17 cellular contexts compared by ENCODE assay signal in the genomic region with DNA sequence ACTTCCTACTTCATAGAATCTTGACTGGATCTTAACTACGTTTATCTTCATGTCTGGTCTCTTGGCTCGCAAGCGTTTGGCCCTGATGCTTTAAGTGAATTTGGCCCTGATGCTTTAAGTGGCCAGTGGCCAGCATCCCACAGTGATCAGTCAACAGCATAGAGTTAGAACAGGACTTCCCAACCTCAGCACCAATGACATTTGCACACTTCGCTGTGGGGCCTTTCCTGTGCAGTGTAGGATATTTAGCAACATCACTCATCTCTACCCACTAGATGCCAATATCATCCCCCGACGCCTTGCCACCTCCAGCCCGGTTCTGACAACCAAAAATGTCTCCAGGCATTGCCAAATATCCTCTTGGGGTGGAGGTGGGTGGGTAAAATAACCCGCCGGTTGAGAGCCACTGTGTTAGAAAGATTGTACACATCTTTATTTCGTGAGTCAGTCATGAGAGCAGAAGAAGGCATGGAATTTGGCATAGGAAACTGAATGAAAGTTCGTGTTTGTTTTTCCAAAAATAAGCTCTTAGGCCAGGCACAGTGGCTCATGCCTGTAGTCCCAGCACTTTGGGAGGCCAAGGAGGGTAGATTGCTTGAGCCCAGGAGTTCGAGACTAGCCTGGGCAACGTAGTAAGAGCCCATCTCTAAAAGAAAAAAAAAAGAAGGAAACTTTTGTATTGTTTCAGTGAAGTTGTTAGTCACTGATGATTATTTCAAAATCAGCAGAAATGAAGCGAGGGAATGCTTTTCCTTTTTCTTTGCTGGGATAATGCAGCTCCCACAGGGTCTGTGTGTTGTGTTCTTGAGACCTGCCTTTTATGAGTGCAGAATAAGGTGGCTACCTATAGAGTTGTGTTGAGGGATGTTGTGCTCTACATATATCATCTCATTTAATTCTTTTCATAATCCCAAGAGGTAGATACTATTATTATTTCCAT. TPM values are rescaled to one million over a fixed set of nuclear protein-coding genes. Genes with fewer than 3 reads are reported as not detected.
DNase-seq lines count a peak whose midpoint lies in the region; ATAC-seq and TF ChIP-seq lines count a peak whose summit lies in the region.
"Had no signal": no experiment of that assay in that cellular context is flagged by ENCODE, and none has a peak within 500 bp of the region (broad histone marks: within the 10 kb centered on the region; RNA-seq: fewer than 3 reads in every experiment).

No MANE protein-coding gene starts in this region.

- TF ChIP-seq CTCF in gastroesophageal sphincter (IDR thresholded peaks at IDR 0.05) (no peak), upper lobe of left lung (IDR thresholded peaks at IDR 0.05) (no peak)

- TF ChIP-seq POLR2A in gastroesophageal sphincter (IDR thresholded peaks at IDR 0.05) (no peak), upper lobe of left lung (IDR thresholded peaks at IDR 0.05) (no peak)

- no peaks in the 10 kb centered on the region for H3K36me3 ChIP-seq in gastroesophageal sphincter
- H3K36me3 ChIP-seq in upper lobe of left lung = no peaks in the 10 kb centered on the region
- H3K36me3 ChIP-seq: adrenal gland had no signal

- H3K27me3 ChIP-seq in gastroesophageal sphincter = no peaks in the 10 kb centered on the region
- no peaks in the 10 kb centered on the region for H3K27me3 ChIP-seq in upper lobe of left lung
- H3K27me3 ChIP-seq: adrenal gland had no signal

- WGBS in gastroesophageal sphincter (ENCODE audit: low coverage in 1 of 2), 2 donors = 50 to 52% methylated on average over 10 to 11 of the region's 14 CpGs
- WGBS in upper lobe of left lung, 2 donors = 56 to 68% methylated on average over 14 of the region's 14 CpGs

- no peaks in the 10 kb centered on the region for H3K9me3 ChIP-seq in gastroesophageal sphincter
- H3K9me3 ChIP-seq in upper lobe of left lung = no peaks in the 10 kb centered on the region
- H3K9me3 ChIP-seq: adrenal gland had no signal

- DNase-seq in activated naive CD4-positive, alpha-beta T cell treated with anti-CD3 and anti-CD28 coated beads, Interleukin-2, amount 10 ng/mL, durations not matched to agents 7 days and 5 days = no peak
- no peak for DNase-seq in upper lobe of left lung
- DNase-seq in superior temporal gyrus (ENCODE audit: extremely low spot score) = no peak
- no peak for DNase-seq in left colon
- DNase-seq: ACHN; activated CD8-positive, alpha-beta memory T cell treated with anti-CD3 and anti-CD28 coated beads, Interleukin-2, amount 10 ng/mL, durations not matched to agents 7 days and 5 days; GDM1; NCI-H526 treated with DMSO at 0.1 percent for 48 hours; posterior cingulate gyrus had no signal

- peak overlapping the region in 2 of 4 donors; percentile 13 to 58 for H3K27ac ChIP-seq in gastroesophageal sphincter
- peak overlapping the region in 2 of 4 donors; percentile 48 to 52 for H3K27ac ChIP-seq in upper lobe of left lung

- H3K36me3 Mint-ChIP-seq in activated naive CD4-positive, alpha-beta T cell treated with anti-CD3 and anti-CD28 coated beads, Interleukin-2, amount 50 U/mL, for 24 hours = no peaks in the 10 kb centered on the region
- no peaks in the 10 kb centered on the region for H3K36me3 Mint-ChIP-seq in activated naive CD4-positive, alpha-beta T cell treated with anti-CD3 and anti-CD28 coated beads, Interleukin-2, amount 10 ng/mL, durations not matched to agents 7 days and 5 days
- H3K36me3 Mint-ChIP-seq: activated CD8-positive, alpha-beta memory T cell treated with anti-CD3 and anti-CD28 coated beads, Interleukin-2, amount 10 ng/mL, durations not matched to agents 7 days and 5 days had no signal

- H3K27me3 Mint-ChIP-seq in activated naive CD4-positive, alpha-beta T cell treated with anti-CD3 and anti-CD28 coated beads, Interleukin-2, amount 50 U/mL, for 24 hours = no peaks in the 10 kb centered on the region
- H3K27me3 Mint-ChIP-seq in activated naive CD4-positive, alpha-beta T cell treated with anti-CD3 and anti-CD28 coated beads, Interleukin-2, amount 10 ng/mL, durations not matched to agents 7 days and 5 days = no peaks in the 10 kb centered on the region

- TF ChIP-seq EP300 in gastroesophageal sphincter (IDR thresholded peaks at IDR 0.05) (no peak), upper lobe of left lung (IDR thresholded peaks at IDR 0.05) (no peak)

- H3K4me3 Mint-ChIP-seq in activated naive CD4-positive, alpha-beta T cell treated with anti-CD3 and anti-CD28 coated beads, Interleukin-2, amount 50 U/mL, for 24 hours = no peak overlapping the region
- no peak overlapping the region for H3K4me3 Mint-ChIP-seq in activated naive CD4-positive, alpha-beta T cell treated with anti-CD3 and anti-CD28 coated beads, Interleukin-2, amount 10 ng/mL, durations not matched to agents 7 days and 5 days
- H3K4me3 Mint-ChIP-seq: activated CD8-positive, alpha-beta memory T cell treated with anti-CD3 and anti-CD28 coated beads, Interleukin-2, amount 10 ng/mL, durations not matched to agents 7 days and 5 days; T-helper 2 cell treated with Interferon-gamma antibody and Interleukin-4, amounts not matched to agents 5 μg/mL and 100 μg/mL, for 36 hours had no signal

- intact Hi-C loops in left colon (cut with DNase I, micrococcal nuclease) = no loop called here

- H3K4me3 ChIP-seq in gastroesophageal sphincter (no peak overlapping the region), upper lobe of left lung (no peak overlapping the region)
- H3K4me3 ChIP-seq: adrenal gland had no signal

- ATAC-seq in SK-N-SH treated with all-trans-retinoic acid at 6 μM for 48 hours = peak; percentile 81
- peak; percentile 69 for ATAC-seq in gastroesophageal sphincter
- ATAC-seq in upper lobe of left lung (ENCODE audit: low FRiP score in 2 of 2) = peak; percentile 26 to 40
- no peak for ATAC-seq in HG03095 (IDR thresholded peaks at IDR 0.05; ENCODE audit: unreplicated experiment)
- no peak for ATAC-seq in left colon
- ATAC-seq: activated CD8-positive, alpha-beta memory T cell treated with anti-CD3 and anti-CD28 coated beads, Interleukin-2, amount 10 ng/mL, durations not matched to agents 7 days and 5 days had no signal

- H3K4me1 ChIP-seq in gastroesophageal sphincter (peaks cover 0 to 9% (median 4%) of the 10 kb centered on the region in 3 donors), upper lobe of left lung (peaks cover 0 to 4% (median 0%) of the 10 kb centered on the region in 4 donors)

- H3K9me3 Mint-ChIP-seq in activated naive CD4-positive, alpha-beta T cell treated with anti-CD3 and anti-CD28 coated beads, Interleukin-2, amount 50 U/mL, for 24 hours = no peaks in the 10 kb centered on the region
- no peaks in the 10 kb centered on the region for H3K9me3 Mint-ChIP-seq in activated naive CD4-positive, alpha-beta T cell treated with anti-CD3 and anti-CD28 coated beads, Interleukin-2, amount 10 ng/mL, durations not matched to agents 7 days and 5 days
- H3K9me3 Mint-ChIP-seq: T-helper 2 cell treated with Interferon-gamma antibody and Interleukin-4, amounts not matched to agents 5 μg/mL and 100 μg/mL, for 36 hours had no signal

- peaks cover 4% of the 10 kb centered on the region for H3K4me1 Mint-ChIP-seq in activated naive CD4-positive, alpha-beta T cell treated with anti-CD3 and anti-CD28 coated beads, Interleukin-2, amount 50 U/mL, for 24 hours
- H3K4me1 Mint-ChIP-seq in activated naive CD4-positive, alpha-beta T cell treated with anti-CD3 and anti-CD28 coated beads, Interleukin-2, amount 10 ng/mL, durations not matched to agents 7 days and 5 days = no peaks in the 10 kb centered on the region
- H3K4me1 Mint-ChIP-seq: activated CD8-positive, alpha-beta memory T cell treated with anti-CD3 and anti-CD28 coated beads, Interleukin-2, amount 10 ng/mL, durations not matched to agents 7 days and 5 days had no signal

- CTCF ChIA-PET in activated naive CD4-positive, alpha-beta T cell treated with anti-CD3 and anti-CD28 coated beads, Interleukin-2, amount 10 ng/mL, durations not matched to agents 7 days and 5 days (lab: Charles Lee) = no interaction called here

- H3K27ac Mint-ChIP-seq in activated naive CD4-positive, alpha-beta T cell treated with anti-CD3 and anti-CD28 coated beads, Interleukin-2, amount 50 U/mL, for 24 hours = peak overlapping the region; percentile 31
- H3K27ac Mint-ChIP-seq in activated naive CD4-positive, alpha-beta T cell treated with anti-CD3 and anti-CD28 coated beads, Interleukin-2, amount 10 ng/mL, durations not matched to agents 7 days and 5 days = no peak overlapping the region
- H3K27ac Mint-ChIP-seq: activated CD8-positive, alpha-beta memory T cell treated with anti-CD3 and anti-CD28 coated beads, Interleukin-2, amount 10 ng/mL, durations not matched to agents 7 days and 5 days; T-helper 2 cell treated with Interferon-gamma antibody and Interleukin-4, amounts not matched to agents 5 μg/mL and 100 μg/mL, for 36 hours had no signal

TF ChIP-seq in SK-N-SH treated with all-trans-retinoic acid at 6 μM for 48 hours, 23 proteins besides CTCF, POLR2A, EP300 and RAD21 (continues in another document):
- TF ChIP-seq, protein P1, sequence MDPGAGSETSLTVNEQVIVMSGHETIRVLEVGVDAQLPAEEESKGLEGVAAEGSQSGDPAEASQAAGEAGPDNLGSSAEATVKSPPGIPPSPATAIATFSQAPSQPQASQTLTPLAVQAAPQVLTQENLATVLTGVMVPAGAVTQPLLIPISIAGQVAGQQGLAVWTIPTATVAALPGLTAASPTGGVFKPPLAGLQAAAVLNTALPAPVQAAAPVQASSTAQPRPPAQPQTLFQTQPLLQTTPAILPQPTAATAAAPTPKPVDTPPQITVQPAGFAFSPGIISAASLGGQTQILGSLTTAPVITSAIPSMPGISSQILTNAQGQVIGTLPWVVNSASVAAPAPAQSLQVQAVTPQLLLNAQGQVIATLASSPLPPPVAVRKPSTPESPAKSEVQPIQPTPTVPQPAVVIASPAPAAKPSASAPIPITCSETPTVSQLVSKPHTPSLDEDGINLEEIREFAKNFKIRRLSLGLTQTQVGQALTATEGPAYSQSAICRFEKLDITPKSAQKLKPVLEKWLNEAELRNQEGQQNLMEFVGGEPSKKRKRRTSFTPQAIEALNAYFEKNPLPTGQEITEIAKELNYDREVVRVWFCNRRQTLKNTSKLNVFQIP (CRISPR knock-in tag; IDR thresholded peaks at IDR 0.05; ENCODE audit: borderline replicate concordance, low read depth) = no peak
- TF ChIP-seq ESRRG (CRISPR knock-in tag; IDR thresholded peaks at IDR 0.05) = 0 out of 2 replicates have a peak, but pooled peaks have one; percentile 23
- TF ChIP-seq ARNTL (CRISPR knock-in tag; IDR thresholded peaks at IDR 0.05; ENCODE audit: borderline replicate concordance, low read depth) = no peak
- no peak for TF ChIP-seq GLIS3 (CRISPR knock-in tag; IDR thresholded peaks at IDR 0.05)
- TF ChIP-seq SNAI2 (CRISPR knock-in tag; IDR thresholded peaks at IDR 0.05) = peak; percentile 8; the same call in 1 of the 2 replicates
- peak; percentile 95 for TF ChIP-seq ISL1 (CRISPR knock-in tag; IDR thresholded peaks at IDR 0.05)
- no peak for TF ChIP-seq ZNF565 (CRISPR knock-in tag; conservative IDR thresholded peaks at IDR 0.05; ENCODE audit: low read depth)

RNA-seq across cellular contexts. Expression of gene TM4SF20, which starts 12.0 kb away (rescaled TPM):
- total RNA-seq in gastroesophageal sphincter (not detected), upper lobe of left lung (not detected), left colon (10 to 100 TPM in 1 of 2 donors, 1 to 10 TPM in 1; 3.8 to 54.3 TPM)
- total RNA-seq: activated CD8-positive, alpha-beta memory T cell treated with anti-CD3 and anti-CD28 coated beads, Interleukin-2, amount 10 ng/mL, durations not matched to agents 7 days and 5 days; ureter had no signal

RNA-seq across cellular contexts. Expression of gene SCYGR1, which starts 20.6 kb away (rescaled TPM):
- total RNA-seq in gastroesophageal sphincter (not detected), upper lobe of left lung (not detected), left colon (not detected)
- total RNA-seq: activated CD8-positive, alpha-beta memory T cell treated with anti-CD3 and anti-CD28 coated beads, Interleukin-2, amount 10 ng/mL, durations not matched to agents 7 days and 5 days; adrenal gland; H4; ureter had no signal

RNA-seq across cellular contexts. Expression of gene MFF, which starts 42.1 kb away (rescaled TPM):
- total RNA-seq in gastroesophageal sphincter (100 to 1,000 TPM; 106 to 140 (median 118) TPM), upper lobe of left lung (100 to 1,000 TPM in 1 of 6 donors, 10 to 100 TPM in 5; 47.6 to 103 (median 74.5) TPM), left colon (10 to 100 TPM; 60.4 to 71.5 TPM)

Comparison
In these comparisons a context has a peak if more than half of its experiments do, and no peak if none do; other contexts are left out.
1. ATAC-seq: peak in SK-N-SH treated with all-trans-retinoic acid at 6 μM for 48 hours (single experiment), gastroesophageal sphincter (single experiment) and upper lobe of left lung (2 of 2); none in HG03095 (single experiment) and left colon (single experiment).
2. RNA of gene TM4SF20, which starts 12.0 kb away (total RNA-seq): 3.8 to 54.3 TPM in left colon; not detected in gastroesophageal sphincter and not detected in upper lobe of left lung; every median in the first group is over 4 times any median in the second.